In genomic region chr12:121536058-121536928, GRCh38 we compare ENCODE assay signal across 8 cellular contexts. TPM values are rescaled to one million over a fixed set of nuclear protein-coding genes. Genes with fewer than 3 reads are reported as not detected.
DNase-seq lines count a peak whose midpoint lies in the region; ATAC-seq, FAIRE-seq and TF ChIP-seq lines count a peak whose summit lies in the region.

No MANE protein-coding gene starts in this region.

- TF ChIP-seq EP300 in A549 (IDR thresholded peaks at IDR 0.05): no peak

- CTCF ChIA-PET in A549 (lab: Yijun Ruan, JAX): interaction anchor here (0.7 to 3.7 kb wide), 9 partner anchors 8 to 276 kb away, joined by 3 to 15 read pairs (median 5); partner anchors contain the start of gene ORAI1
- CTCF ChIA-PET in activated CD4-positive, alpha-beta T cell treated with anti-CD3 and anti-CD28 coated beads for 36 hours (lab: Charles Lee): interaction anchor here (0.6 to 1.2 kb wide), 6 partner anchors 12 to 259 kb away, joined by 3 to 7 read pairs (median 4); no protein-coding TSS in a partner anchor

- H3K4me3 Mint-ChIP-seq in activated CD4-positive, alpha-beta T cell treated with anti-CD3 and anti-CD28 coated beads for 36 hours: peak overlapping the region; percentile 67

- no peak for TF ChIP-seq CTCF in A549 (IDR thresholded peaks at IDR 0.05)
- TF ChIP-seq CTCF in coronary artery (IDR thresholded peaks at IDR 0.05): no peak

- TF ChIP-seq RAD21 in A549 (conservative IDR thresholded peaks at IDR 0.05 in 1 of 2, IDR thresholded peaks at IDR 0.05 in 1 of 2): no peak

- H3K27ac Mint-ChIP-seq in activated CD4-positive, alpha-beta T cell treated with anti-CD3 and anti-CD28 coated beads for 36 hours: peak overlapping the region; percentile 62

- no peak for FAIRE-seq in A549 (lab: Jason Lieb, UNC)

- TF ChIP-seq POLR2A in A549 (IDR thresholded peaks at IDR 0.05; ENCODE audit: low read length): no peak

- H3K36me3 Mint-ChIP-seq in activated CD4-positive, alpha-beta T cell treated with anti-CD3 and anti-CD28 coated beads for 36 hours (ENCODE audit: low read depth): peaks cover 20% of the 10 kb centered on the region

- ATAC-seq in A549: peak; percentile 44 to 75
- ATAC-seq in GM18519 (IDR thresholded peaks at IDR 0.05; ENCODE audit: low FRiP score, unreplicated experiment): peak; percentile 13
- peak; percentile 48 for ATAC-seq in HG02973 (IDR thresholded peaks at IDR 0.05; ENCODE audit: unreplicated experiment)
- ATAC-seq in activated CD4-positive, alpha-beta T cell treated with anti-CD3 and anti-CD28 coated beads for 36 hours: peak; percentile 52
- peak; percentile 55 for ATAC-seq in left lobe of liver

- peaks cover 55% of the 10 kb centered on the region for H3K4me1 Mint-ChIP-seq in activated CD4-positive, alpha-beta T cell treated with anti-CD3 and anti-CD28 coated beads for 36 hours

- peaks cover 28% of the 10 kb centered on the region for H3K4me1 ChIP-seq in A549

- DNase-seq in A549 (ENCODE audit: low read depth in 1 of 2, low spot score in 1 of 2) (peak; percentile 63 to 70), NCI-H2171 (lab: John Stamatoyannopoulos, UW) (peak; percentile 74), coronary artery (ENCODE audit: low spot score) (peak; percentile 93), left lobe of liver (ENCODE audit: low spot score) (peak; percentile 81)
- DNase-seq in activated CD4-positive, alpha-beta T cell treated with anti-CD3 and anti-CD28 coated beads for 36 hours: peak; percentile 79
- DNase-seq in stimulated activated CD4-positive, alpha-beta T cell treated with anti-CD3 and anti-CD28 coated beads, Interleukin-4, amount 100 ng/mL, for 1 hour: peak; percentile 59

- POLR2A ChIA-PET in A549 (lab: Yijun Ruan, JAX): interaction anchor here (0.6 to 1.7 kb wide), 5 partner anchors 36 to 135 kb away, joined by 3 to 10 read pairs (median 3); partner anchors contain the start of gene ORAI1
- POLR2A ChIA-PET in activated CD4-positive, alpha-beta T cell treated with anti-CD3 and anti-CD28 coated beads for 36 hours (lab: Charles Lee): interaction anchor here (0.5 to 1.2 kb wide), 5 partner anchors 8 to 141 kb away, joined by 3 to 7 read pairs (median 4); partner anchors contain the start of gene ORAI1

- H3K9me3 Mint-ChIP-seq in activated CD4-positive, alpha-beta T cell treated with anti-CD3 and anti-CD28 coated beads for 36 hours (ENCODE audit: low read depth): no peaks in the 10 kb centered on the region

- intact Hi-C loops in activated CD4-positive, alpha-beta T cell treated with anti-CD3 and anti-CD28 coated beads for 36 hours (cut with DNase I, micrococcal nuclease): loop anchor here (2.0 to 5.0 kb wide), 5 partner anchors 35 to 151 kb away; partner anchors contain the start of genes KDM2B (in 1 of the 2) and ORAI1 (in 1 of the 2)

- H3K4me3 ChIP-seq in A549: peak overlapping the region; percentile 66
- peak overlapping the region; percentile 84 for H3K4me3 ChIP-seq in coronary artery

- WGBS in A549 (ENCODE audit: missing lambda C conversion rate): 47% methylated on average over 37 of the region's 38 CpGs

- H3K27ac ChIP-seq in A549 (peak overlapping the region; percentile 82 to 89), coronary artery (peak overlapping the region; percentile 63 to 88)

- peak overlapping the region; percentile 96 for H3K4me2 ChIP-seq in A549

- no peaks in the 10 kb centered on the region for H3K27me3 Mint-ChIP-seq in activated CD4-positive, alpha-beta T cell treated with anti-CD3 and anti-CD28 coated beads for 36 hours

- H3K9me3 ChIP-seq in A549: no peaks in the 10 kb centered on the region

TF ChIP-seq in A549, 52 proteins besides CTCF, POLR2A, EP300 and RAD21:
- TF ChIP-seq, protein P1, sequence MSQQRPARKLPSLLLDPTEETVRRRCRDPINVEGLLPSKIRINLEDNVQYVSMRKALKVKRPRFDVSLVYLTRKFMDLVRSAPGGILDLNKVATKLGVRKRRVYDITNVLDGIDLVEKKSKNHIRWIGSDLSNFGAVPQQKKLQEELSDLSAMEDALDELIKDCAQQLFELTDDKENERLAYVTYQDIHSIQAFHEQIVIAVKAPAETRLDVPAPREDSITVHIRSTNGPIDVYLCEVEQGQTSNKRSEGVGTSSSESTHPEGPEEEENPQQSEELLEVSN (IDR thresholded peaks at IDR 0.05; ENCODE audit: borderline replicate concordance, low read depth): no peak
- TF ChIP-seq PHF8 (IDR thresholded peaks at IDR 0.05; ENCODE audit: borderline replicate concordance, low read depth) (no peak), SMC3 (IDR thresholded peaks at IDR 0.05) (no peak), HOXB5 (CRISPR knock-in tag; IDR thresholded peaks at IDR 0.05) (no peak), CHD2 (IDR thresholded peaks at IDR 0.05; ENCODE audit: low read length, partially characterized antibody) (no peak), MAZ (IDR thresholded peaks at IDR 0.05; ENCODE audit: borderline replicate concordance, low read depth, low read length) (no peak), JUNB (IDR thresholded peaks at IDR 0.05) (no peak), CBX8 (IDR thresholded peaks at IDR 0.05) (no peak), RFX5 (IDR thresholded peaks at IDR 0.05) (no peak), HOXB13 (CRISPR knock-in tag; IDR thresholded peaks at IDR 0.05; ENCODE audit: low read depth) (no peak), JUN (IDR thresholded peaks at IDR 0.05) (no peak), MYC (IDR thresholded peaks at IDR 0.05; ENCODE audit: borderline replicate concordance, low read length) (no peak), KDM1A (IDR thresholded peaks at IDR 0.05; ENCODE audit: low read depth) (no peak), RCOR1 (IDR thresholded peaks at IDR 0.05; ENCODE audit: low read depth, low read length) (no peak), ZC3H11A (IDR thresholded peaks at IDR 0.05) (no peak)
- TF ChIP-seq, protein P2, sequence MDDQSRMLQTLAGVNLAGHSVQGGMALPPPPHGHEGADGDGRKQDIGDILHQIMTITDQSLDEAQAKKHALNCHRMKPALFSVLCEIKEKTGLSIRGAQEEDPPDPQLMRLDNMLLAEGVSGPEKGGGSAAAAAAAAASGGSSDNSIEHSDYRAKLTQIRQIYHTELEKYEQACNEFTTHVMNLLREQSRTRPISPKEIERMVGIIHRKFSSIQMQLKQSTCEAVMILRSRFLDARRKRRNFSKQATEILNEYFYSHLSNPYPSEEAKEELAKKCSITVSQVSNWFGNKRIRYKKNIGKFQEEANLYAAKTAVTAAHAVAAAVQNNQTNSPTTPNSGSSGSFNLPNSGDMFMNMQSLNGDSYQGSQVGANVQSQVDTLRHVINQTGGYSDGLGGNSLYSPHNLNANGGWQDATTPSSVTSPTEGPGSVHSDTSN (IDR thresholded peaks at IDR 0.05): no peak
- TF ChIP-seq, protein P3, sequence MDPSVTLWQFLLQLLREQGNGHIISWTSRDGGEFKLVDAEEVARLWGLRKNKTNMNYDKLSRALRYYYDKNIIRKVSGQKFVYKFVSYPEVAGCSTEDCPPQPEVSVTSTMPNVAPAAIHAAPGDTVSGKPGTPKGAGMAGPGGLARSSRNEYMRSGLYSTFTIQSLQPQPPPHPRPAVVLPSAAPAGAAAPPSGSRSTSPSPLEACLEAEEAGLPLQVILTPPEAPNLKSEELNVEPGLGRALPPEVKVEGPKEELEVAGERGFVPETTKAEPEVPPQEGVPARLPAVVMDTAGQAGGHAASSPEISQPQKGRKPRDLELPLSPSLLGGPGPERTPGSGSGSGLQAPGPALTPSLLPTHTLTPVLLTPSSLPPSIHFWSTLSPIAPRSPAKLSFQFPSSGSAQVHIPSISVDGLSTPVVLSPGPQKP (IDR thresholded peaks at IDR 0.05; ENCODE audit: low read depth, low read length): no peak

RNA-seq across cellular contexts. Expression of gene KDM2B, which starts 44.5 kb away (rescaled TPM):
- polyA plus RNA-seq in A549 (2011; rRNA removed) (10.4 and 12.7 TPM in 2 replicates), A549 (2017; fragmentation: RNase III; extraction: RNeasy Plus Mini Kit Qiagen cat#74134 plus additional on column Dnase treatment) (18.1 to 18.4 TPM (median 18.3 TPM) in 3 replicates)
- 15.0 and 25.1 TPM in 2 replicates for polyA plus RNA-seq in A549 (2012; cell fraction: cytosol; rRNA removed)
- 47.3 and 56.0 TPM in 2 replicates for polyA plus RNA-seq in A549 (2012; cell fraction: nucleus; rRNA removed)
- 20.4 and 34.1 TPM in 2 replicates for polyA minus RNA-seq in A549 (2011; rRNA and poly(A)+ RNA removed)
- 10 to 100 TPM; 39.2 to 48.7 TPM for total RNA-seq in activated CD4-positive, alpha-beta T cell treated with anti-CD3 and anti-CD28 coated beads for 36 hours
- total RNA-seq in left lobe of liver: 10.1 TPM

Comparison
In these comparisons a context has a peak if more than half of its experiments do, and no peak if none do; other contexts are left out.
1. Peak in every context shown above with its lines: DNase-seq, ATAC-seq, H3K4me3 ChIP-seq and H3K27ac ChIP-seq.